In the genomic region with DNA sequence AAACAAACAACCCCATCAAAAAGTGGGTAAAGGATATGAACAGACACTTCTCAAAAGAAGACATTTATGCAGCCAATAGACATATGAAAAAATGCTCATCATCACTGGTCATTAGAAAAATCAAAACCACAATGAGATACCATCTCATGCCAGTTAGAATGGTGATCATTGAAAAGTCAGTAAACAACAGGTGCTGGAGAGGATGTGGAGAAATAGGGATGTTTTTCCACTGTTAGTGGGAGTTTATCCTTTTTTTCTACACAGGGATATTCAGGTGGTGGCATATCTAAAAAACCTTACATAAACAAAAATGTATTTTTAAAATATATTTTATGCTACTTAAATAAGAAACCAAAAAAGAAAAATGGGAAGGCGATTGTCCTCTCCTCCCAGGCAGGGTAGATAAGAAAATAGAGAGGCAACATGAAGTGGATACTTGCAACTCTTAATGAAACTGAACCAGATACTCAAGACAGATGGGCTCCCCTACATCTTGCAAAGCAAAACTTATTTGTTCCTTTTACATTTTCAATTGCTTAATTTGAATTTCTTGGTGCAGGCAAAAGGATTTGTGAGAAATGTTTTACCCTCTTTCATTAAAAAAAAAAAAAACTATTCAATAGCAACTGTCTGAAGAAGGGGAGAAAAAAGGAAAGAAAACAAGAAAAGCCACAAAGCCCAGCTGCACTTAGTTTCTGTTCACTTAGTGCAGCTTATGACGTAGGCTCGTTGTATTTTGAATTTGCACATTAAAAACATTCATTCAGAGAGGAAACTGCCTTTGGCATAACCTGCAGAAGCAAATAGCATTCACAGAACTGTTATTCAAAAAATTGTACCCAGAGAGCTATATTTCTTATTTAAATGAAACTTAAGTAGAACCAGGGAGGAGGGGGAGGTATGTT, we compare ENCODE assay signal across 8 cellular contexts. TPM values are rescaled to one million over a fixed set of nuclear protein-coding genes. Genes with fewer than 3 reads are reported as not detected.
DNase-seq lines count a peak whose midpoint lies in the region; ATAC-seq and TF ChIP-seq lines count a peak whose summit lies in the region.

No MANE protein-coding gene starts in this region.

- H3K27me3 Mint-ChIP-seq in HFFc6 (ENCODE audit: insufficient read depth) = no peaks in the 10 kb centered on the region; the same call in 1 of the 2 replicates

- TF ChIP-seq POLR2A in esophagus squamous epithelium (IDR thresholded peaks at IDR 0.05) = peak in 1 of 4 donors; percentile 46

- H3K4me1 Mint-ChIP-seq in HFFc6 (ENCODE audit: low read depth) = peaks cover 35% of the 10 kb centered on the region
- peaks cover 51% of the 10 kb centered on the region for H3K4me1 Mint-ChIP-seq in stimulated activated effector memory CD8-positive, alpha-beta T cell treated with anti-CD3 and anti-CD28 coated beads, Interleukin-12 subunit alpha, Interleukin-12 subunit beta, amount 100 ng/mL, for 72 hours

- peak overlapping the region; percentile 48 to 79 (median 74) for H3K27ac ChIP-seq in esophagus squamous epithelium

- intact Hi-C loops in esophagus squamous epithelium (cut with DNase I) = no loop called here

- DNase-seq in HFFc6 (no peak), NCI-H526 treated with DMSO at 0.1 percent for 48 hours (lab: John Stamatoyannopoulos, UW) (peak; percentile 49), esophagus squamous epithelium (lab: John Stamatoyannopoulos, UW) (no peak), pons (ENCODE audit: low spot score) (no peak), GM03348 (ENCODE audit: low spot score) (no peak), NCI-H1930 (lab: John Stamatoyannopoulos, UW) (no peak)
- DNase-seq in stimulated activated effector memory CD8-positive, alpha-beta T cell treated with anti-CD3 and anti-CD28 coated beads, Interleukin-12 subunit alpha, Interleukin-12 subunit beta, amount 100 ng/mL, for 72 hours (ENCODE audit: low spot score in 2 of 2) = no peak

- peak; percentile 85 for ATAC-seq in GM18861 (IDR thresholded peaks at IDR 0.05; ENCODE audit: unreplicated experiment)
- ATAC-seq in stimulated activated effector memory CD8-positive, alpha-beta T cell treated with anti-CD3 and anti-CD28 coated beads, Interleukin-12 subunit alpha, Interleukin-12 subunit beta, amount 100 ng/mL, for 72 hours = peak; percentile 76

- WGBS in esophagus squamous epithelium, 2 donors = 33 to 40% methylated on average over 3 of the region's 3 CpGs

- H3K27me3 ChIP-seq in esophagus squamous epithelium = no peaks in the 10 kb centered on the region

- peaks cover 10 to 18% (median 13%) of the 10 kb centered on the region in 3 donors for H3K4me1 ChIP-seq in esophagus squamous epithelium

- H3K4me3 ChIP-seq in esophagus squamous epithelium = no peak overlapping the region

- no peaks in the 10 kb centered on the region for H3K36me3 Mint-ChIP-seq in HFFc6 (ENCODE audit: low read depth)
- H3K36me3 Mint-ChIP-seq in stimulated activated effector memory CD8-positive, alpha-beta T cell treated with anti-CD3 and anti-CD28 coated beads, Interleukin-12 subunit alpha, Interleukin-12 subunit beta, amount 100 ng/mL, for 72 hours = peaks cover 7% of the 10 kb centered on the region

- peak overlapping the region; percentile 51; the same call in 1 of the 2 replicates for H3K4me3 Mint-ChIP-seq in HFFc6
- H3K4me3 Mint-ChIP-seq in stimulated activated effector memory CD8-positive, alpha-beta T cell treated with anti-CD3 and anti-CD28 coated beads, Interleukin-12 subunit alpha, Interleukin-12 subunit beta, amount 100 ng/mL, for 72 hours = peak overlapping the region; percentile 53

- H3K9me3 ChIP-seq in esophagus squamous epithelium = no peaks in the 10 kb centered on the region

- H3K9me3 Mint-ChIP-seq in HFFc6 = no peaks in the 10 kb centered on the region; the same call in 1 of the 2 replicates
- H3K9me3 Mint-ChIP-seq in stimulated activated effector memory CD8-positive, alpha-beta T cell treated with anti-CD3 and anti-CD28 coated beads, Interleukin-12 subunit alpha, Interleukin-12 subunit beta, amount 100 ng/mL, for 72 hours = no peaks in the 10 kb centered on the region

- H3K27ac Mint-ChIP-seq in HFFc6 = peak overlapping the region; percentile 99
- peak overlapping the region; percentile 93 for H3K27ac Mint-ChIP-seq in stimulated activated effector memory CD8-positive, alpha-beta T cell treated with anti-CD3 and anti-CD28 coated beads, Interleukin-12 subunit alpha, Interleukin-12 subunit beta, amount 100 ng/mL, for 72 hours

- no peak for TF ChIP-seq CTCF in HFFc6 (IDR thresholded peaks at IDR 0.05)
- no peak for TF ChIP-seq CTCF in esophagus squamous epithelium (IDR thresholded peaks at IDR 0.05)

- H3K36me3 ChIP-seq in esophagus squamous epithelium = no peaks in the 10 kb centered on the region

RNA-seq across cellular contexts. Expression of a gene that starts 36.9 kb away (rescaled TPM):
- not detected for total RNA-seq in HFFc6 (2021; fragmentation: NEBNext Ultra II Directional; extraction: Animal tissue kit (Norgen Biotek cat#: 25700))
- total RNA-seq in esophagus squamous epithelium = 10 to 100 TPM in 3 of 4 donors, 1 to 10 TPM in 1; 7.4 to 55.9 (median 22.6) TPM

Comparison
In these comparisons a context has a peak if more than half of its experiments do, and no peak if none do; other contexts are left out.
1. RNA of a gene that starts 36.9 kb away (total RNA-seq): 7.4 to 55.9 TPM in esophagus squamous epithelium; not detected in HFFc6; every median in the first group is over 4 times any median in the second.